Comparison of ENCODE assay signal across 12 cellular contexts in the genomic region with DNA sequence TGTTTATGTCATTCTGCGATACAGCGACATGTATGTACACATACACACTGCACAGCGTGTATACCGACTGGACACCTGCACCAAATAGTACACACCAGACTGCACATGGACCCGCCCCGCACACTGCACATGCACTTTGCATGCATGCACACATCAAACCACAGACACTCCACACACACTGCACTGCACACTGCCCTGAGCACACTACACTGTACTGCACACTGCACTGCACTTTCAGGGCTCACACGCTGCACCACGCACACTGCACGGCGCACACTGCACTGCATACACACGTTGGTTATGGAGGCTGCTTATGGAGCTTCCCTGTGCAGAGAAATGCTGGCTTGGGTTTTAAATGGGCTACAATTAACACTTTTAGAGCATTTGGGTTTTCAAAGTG.
DNase-seq lines count a peak whose midpoint lies in the region; ATAC-seq and TF ChIP-seq lines count a peak whose summit lies in the region.
"Had no signal": no experiment of that assay in that cellular context is flagged by ENCODE, and none has a peak within 500 bp of the region (broad histone marks: within the 10 kb centered on the region; RNA-seq: fewer than 3 reads in every experiment).

No MANE protein-coding gene starts in this region.

- peaks cover 3% of the 10 kb centered on the region for H3K36me3 Mint-ChIP-seq in nephron (ENCODE audit: low read depth)
- H3K36me3 Mint-ChIP-seq in stimulated activated memory B cell treated with anti-CD40 and anti-IgM and Interleukin-4, amounts not matched to agents 10 μg/mL and 1 μg/mL and 100 μg/mL, for 72 hours: no peaks in the 10 kb centered on the region
- H3K36me3 Mint-ChIP-seq: natural killer cell had no signal

- H3K36me3 ChIP-seq in duodenal mucosa (ENCODE audit: control insufficient read depth in 1 of 2, insufficient read depth in 2 of 2, low read length in 2 of 2): no peaks in the 10 kb centered on the region

- H3K9ac ChIP-seq in duodenal mucosa (ENCODE audit: low read depth in 1 of 2, low read length in 2 of 2): no peak overlapping the region

- peak; percentile 18 for DNase-seq in AG08396 (ENCODE audit: low spot score)
- DNase-seq in HuH-7.5 (ENCODE audit: low spot score): peak; percentile 16
- DNase-seq in Ammon's horn (ENCODE audit: low spot score): no peak
- no peak for DNase-seq in SW480 (ENCODE audit: low spot score)
- DNase-seq: activated gamma-delta T cell, natural killer cell, NCI-H446 had no signal

- TF ChIP-seq CTCF in nephron (IDR thresholded peaks at IDR 0.05; ENCODE audit: unreplicated experiment in 3 of 3): no peak

- H3K9me3 ChIP-seq in duodenal mucosa (ENCODE audit: control insufficient read depth in 1 of 2, low read length in 2 of 2): no peaks in the 10 kb centered on the region

- peaks cover 65% of the 10 kb centered on the region for H3K27me3 Mint-ChIP-seq in nephron (ENCODE audit: low read depth)
- H3K27me3 Mint-ChIP-seq in stimulated activated memory B cell treated with anti-CD40 and anti-IgM and Interleukin-4, amounts not matched to agents 10 μg/mL and 1 μg/mL and 100 μg/mL, for 72 hours: peaks cover 80% of the 10 kb centered on the region

- H3K4me1 ChIP-seq in duodenal mucosa (ENCODE audit: control insufficient read depth in 1 of 2, insufficient read depth in 2 of 2, low read length in 2 of 2): peaks cover 28% of the 10 kb centered on the region in 2 donors

- H3K9me3 Mint-ChIP-seq in nephron: no peaks in the 10 kb centered on the region
- no peaks in the 10 kb centered on the region for H3K9me3 Mint-ChIP-seq in stimulated activated memory B cell treated with anti-CD40 and anti-IgM and Interleukin-4, amounts not matched to agents 10 μg/mL and 1 μg/mL and 100 μg/mL, for 72 hours
- H3K9me3 Mint-ChIP-seq: natural killer cell had no signal

- H3K4me3 Mint-ChIP-seq in nephron: peak overlapping the region; percentile 77 to 87 (median 86)
- H3K4me3 Mint-ChIP-seq in stimulated activated memory B cell treated with anti-CD40 and anti-IgM and Interleukin-4, amounts not matched to agents 10 μg/mL and 1 μg/mL and 100 μg/mL, for 72 hours: no peak overlapping the region
- H3K4me3 Mint-ChIP-seq: natural killer cell had no signal

- ATAC-seq in stimulated activated memory B cell treated with anti-CD40 and anti-IgM and Interleukin-4, amounts not matched to agents 10 μg/mL and 1 μg/mL and 100 μg/mL, for 72 hours: no peak
- no peak for ATAC-seq in GM18907 (IDR thresholded peaks at IDR 0.05; ENCODE audit: unreplicated experiment)
- ATAC-seq: natural killer cell had no signal

- peaks cover 10 to 23% of the 10 kb centered on the region in 2 donors for H3K27me3 ChIP-seq in duodenal mucosa (ENCODE audit: control insufficient read depth in 1 of 2, insufficient read depth in 2 of 2, low read length in 2 of 2)

- no peak overlapping the region for H3K27ac ChIP-seq in duodenal mucosa (ENCODE audit: low read depth, low read length)
- H3K27ac ChIP-seq: HL-60 had no signal

- H3K4me1 Mint-ChIP-seq in nephron: peaks cover 58% of the 10 kb centered on the region
- H3K4me1 Mint-ChIP-seq in stimulated activated memory B cell treated with anti-CD40 and anti-IgM and Interleukin-4, amounts not matched to agents 10 μg/mL and 1 μg/mL and 100 μg/mL, for 72 hours: peaks cover 78% of the 10 kb centered on the region

- H3K27ac Mint-ChIP-seq in nephron: peak overlapping the region; percentile 37 to 95 (median 85)
- no peak overlapping the region for H3K27ac Mint-ChIP-seq in stimulated activated memory B cell treated with anti-CD40 and anti-IgM and Interleukin-4, amounts not matched to agents 10 μg/mL and 1 μg/mL and 100 μg/mL, for 72 hours
- H3K27ac Mint-ChIP-seq: natural killer cell had no signal

- H3K4me3 ChIP-seq in duodenal mucosa (ENCODE audit: low read depth in 1 of 2, low read length in 2 of 2): peak overlapping the region; percentile 6 to 34

Comparison
In these comparisons a context has a peak if more than half of its experiments do, and no peak if none do; other contexts are left out.
1. DNase-seq: peak in AG08396 (single experiment) and HuH-7.5 (single experiment); none in Ammon's horn (single experiment) and SW480 (single experiment).